In genomic region chr6:36118550-36119107, GRCh38 we compare ENCODE assay signal across 1 cellular context.
A peak's percentile ranks its signal among the peaks of the same experiment; 100 is the strongest.
TF ChIP-seq lines count a peak whose summit lies in the region.

No MANE protein-coding gene starts in this region.

TF ChIP-seq in K562, 482 proteins besides CTCF, POLR2A, EP300 and RAD21 (continued from another document and continues in another):
- no peak for TF ChIP-seq UBTF (IDR thresholded peaks at IDR 0.05; ENCODE audit: borderline replicate concordance in 1 of 2, low read depth in 2 of 2, low read length in 2 of 2)
- TF ChIP-seq ZFP91 (CRISPR knock-in tag; IDR thresholded peaks at IDR 0.05): no peak
- TF ChIP-seq FUS (optimal IDR thresholded peaks at IDR 0.05; ENCODE audit: low read depth, low read length): no peak
- no peak for TF ChIP-seq EGR1 (conservative IDR thresholded peaks at IDR 0.05)
- no peak for TF ChIP-seq ZNF324 (CRISPR knock-in tag; IDR thresholded peaks at IDR 0.05)
- no peak for TF ChIP-seq ZNF217 (CRISPR knock-in tag; IDR thresholded peaks at IDR 0.05)
- peak; percentile 86 for TF ChIP-seq NEUROD1 (IDR thresholded peaks at IDR 0.05; ENCODE audit: borderline replicate concordance, low read depth, low read length, partially characterized antibody)
- TF ChIP-seq PHTF2 (CRISPR knock-in tag; IDR thresholded peaks at IDR 0.05): no peak
- TF ChIP-seq JUND (IDR thresholded peaks at IDR 0.05; ENCODE audit: borderline replicate concordance, low read depth, low read length): peak; percentile 91
- peak; percentile 94; the same call in 2 of the 3 replicates for TF ChIP-seq JUND (tag; IDR thresholded peaks at IDR 0.05; ENCODE audit: borderline replicate concordance, low read depth, low read length)
- no peak for TF ChIP-seq ZNF280A (IDR thresholded peaks at IDR 0.05; ENCODE audit: low read depth, partially characterized antibody)
- TF ChIP-seq ZNF354B (CRISPR knock-in tag; IDR thresholded peaks at IDR 0.05): no peak
- TF ChIP-seq MYBL2 (IDR thresholded peaks at IDR 0.05; ENCODE audit: low read depth): no peak
- TF ChIP-seq MYBL2 (CRISPR knock-in tag; IDR thresholded peaks at IDR 0.05; ENCODE audit: borderline replicate concordance): no peak
- TF ChIP-seq TBP (optimal IDR thresholded peaks at IDR 0.05; ENCODE audit: low read depth, low read length): peak; percentile 44
- TF ChIP-seq SUPT5H (IDR thresholded peaks at IDR 0.05): 0 out of 2 replicates have a peak, but pooled peaks have one; percentile 38
- no peak for TF ChIP-seq MCM7 (IDR thresholded peaks at IDR 0.05)
- no peak for TF ChIP-seq HNRNPUL1 (IDR thresholded peaks at IDR 0.05; ENCODE audit: low read length)
- TF ChIP-seq NFIX (CRISPR knock-in tag; IDR thresholded peaks at IDR 0.05; ENCODE audit: low read depth): no peak
- no peak for TF ChIP-seq SNAPC5 (CRISPR knock-in tag; IDR thresholded peaks at IDR 0.05)
- no peak for TF ChIP-seq SIN3B (IDR thresholded peaks at IDR 0.05; ENCODE audit: low read depth)
- TF ChIP-seq RBM14 (IDR thresholded peaks at IDR 0.05; ENCODE audit: borderline replicate concordance, insufficient read depth, low read depth, low read length): no peak
- no peak for TF ChIP-seq ZKSCAN8 (CRISPR knock-in tag; IDR thresholded peaks at IDR 0.05)
- peak; percentile 51 for TF ChIP-seq BRD9 (IDR thresholded peaks at IDR 0.05; ENCODE audit: low read depth, partially characterized antibody)
- TF ChIP-seq JUN (IDR thresholded peaks at IDR 0.05; ENCODE audit: borderline replicate concordance, low read depth, low read length): peak; percentile 94
- peak; percentile 92 for TF ChIP-seq JUN (CRISPR knock-in tag; IDR thresholded peaks at IDR 0.05; ENCODE audit: borderline replicate concordance)
- TF ChIP-seq MAX (CRISPR knock-in tag; IDR thresholded peaks at IDR 0.05): peak; percentile 82
- TF ChIP-seq CREB3 (tag; conservative IDR thresholded peaks at IDR 0.05; ENCODE audit: low read depth): no peak; the same call in 1 of the 2 replicates
- no peak for TF ChIP-seq HDGF (IDR thresholded peaks at IDR 0.05)
- peak; percentile 83; the same call in 1 of the 2 replicates for TF ChIP-seq TARDBP (IDR thresholded peaks at IDR 0.05)
- TF ChIP-seq HOXB6 (CRISPR knock-in tag; IDR thresholded peaks at IDR 0.05; ENCODE audit: borderline replicate concordance): no peak
- peak in 1 of 2 experiments; percentile 66; a peak in 2 of 4 replicates for TF ChIP-seq MLLT1 (IDR thresholded peaks at IDR 0.05)
- TF ChIP-seq ZBTB34 (CRISPR knock-in tag; IDR thresholded peaks at IDR 0.05): no peak
- no peak for TF ChIP-seq SREBF2 (CRISPR knock-in tag; IDR thresholded peaks at IDR 0.05)
- peak; percentile 58 for TF ChIP-seq PRDM10 (IDR thresholded peaks at IDR 0.05; ENCODE audit: partially characterized antibody)
- TF ChIP-seq CBX5 (IDR thresholded peaks at IDR 0.05; ENCODE audit: borderline replicate concordance, low read depth): peak; percentile 52; the same call in 1 of the 2 replicates
- no peak for TF ChIP-seq RNF219 (CRISPR knock-in tag; IDR thresholded peaks at IDR 0.05)
- peak; percentile 94 for TF ChIP-seq SMARCA4 (IDR thresholded peaks at IDR 0.05)
- TF ChIP-seq CTBP1 (IDR thresholded peaks at IDR 0.05; ENCODE audit: borderline replicate concordance): peak; percentile 93
- TF ChIP-seq CBX3 (IDR thresholded peaks at IDR 0.05; ENCODE audit: borderline replicate concordance in 1 of 2, low read length in 2 of 2): peak in 1 of 2 experiments; percentile 91; a peak in 2 of 3 replicates
- TF ChIP-seq FOXO4 (CRISPR knock-in tag; IDR thresholded peaks at IDR 0.05): no peak
- TF ChIP-seq ZBED1 (IDR thresholded peaks at IDR 0.05): no peak; the same call in 1 of the 2 replicates
- no peak for TF ChIP-seq MXD1 (CRISPR knock-in tag; IDR thresholded peaks at IDR 0.05; ENCODE audit: borderline replicate concordance, poor library complexity, severe bottlenecking)
- TF ChIP-seq ZNF445 (CRISPR knock-in tag; IDR thresholded peaks at IDR 0.05; ENCODE audit: low read depth): no peak
- no peak for TF ChIP-seq MEF2D (tag; conservative IDR thresholded peaks at IDR 0.05; ENCODE audit: low read depth)
